Comparison of ENCODE assay signal across 13 cellular contexts in genomic region chr1:161733526-161733925, GRCh38. TPM values are rescaled to one million over a fixed set of nuclear protein-coding genes. Genes with fewer than 3 reads are reported as not detected.
A peak's percentile ranks its signal among the peaks of the same experiment; 100 is the strongest.
DNase-seq lines count a peak whose midpoint lies in the region; ATAC-seq and TF ChIP-seq lines count a peak whose summit lies in the region.
"Had no signal": no experiment of that assay in that cellular context is flagged by ENCODE, and none has a peak within 500 bp of the region (broad histone marks: within the 10 kb centered on the region; RNA-seq: fewer than 3 reads in every experiment).

No MANE protein-coding gene starts in this region.

- no peaks in the 10 kb centered on the region for H3K9me2 ChIP-seq in SK-N-SH

- TF ChIP-seq EP300 in SK-N-SH (IDR thresholded peaks at IDR 0.05; ENCODE audit: borderline replicate concordance in 1 of 2, low read depth in 1 of 2, low read length in 1 of 2) = 0 out of 4 replicates have a peak, but pooled peaks of 1 of the 2 experiments have one; percentile 8

- no peak for TF ChIP-seq CTCF in A673 (conservative IDR thresholded peaks at IDR 0.05; ENCODE audit: low read depth, low read length)
- TF ChIP-seq CTCF in SK-N-SH (IDR thresholded peaks at IDR 0.05) = no peak
- TF ChIP-seq CTCF in fibroblast of the aortic adventitia (IDR thresholded peaks at IDR 0.05; ENCODE audit: insufficient read depth, low read length) = no peak
- TF ChIP-seq CTCF in gastrocnemius medialis (IDR thresholded peaks at IDR 0.05 in 4 of 5, conservative IDR thresholded peaks at IDR 0.05 in 1 of 5) = no peak

- H3K27ac ChIP-seq in A673 (ENCODE audit: low read depth, low read length, poor library complexity, severe bottlenecking) (no peak overlapping the region), SK-N-SH (ENCODE audit: low read depth in 2 of 2, low read length in 1 of 2) (peak overlapping the region in 1 of 2 experiments; percentile 83; a peak in 2 of 4 replicates), gastrocnemius medialis (no peak overlapping the region)
- H3K27ac ChIP-seq: BLaER1 treated with 17β-estradiol and CSF1 and Interleukin-3, amounts not matched to agents 10 nM and 100 nM; SK-N-MC had no signal

- no peak for TF ChIP-seq POLR2A in gastrocnemius medialis (IDR thresholded peaks at IDR 0.05)

- H3K9me3 Mint-ChIP-seq in activated naive CD4-positive, alpha-beta T cell treated with anti-CD3 and anti-CD28 coated beads for 36 hours = no peaks in the 10 kb centered on the region

- no peak overlapping the region for H3K4me3 ChIP-seq in A673 (ENCODE audit: low read depth, low read length, poor library complexity, severe bottlenecking)
- H3K4me3 ChIP-seq in SK-N-SH (ENCODE audit: low read depth in 2 of 2, low read length in 1 of 2) = no peak overlapping the region
- H3K4me3 ChIP-seq in fibroblast of the aortic adventitia (ENCODE audit: low read depth, low read length) = no peak overlapping the region
- no peak overlapping the region for H3K4me3 ChIP-seq in gastrocnemius medialis
- H3K4me3 ChIP-seq: BLaER1 treated with 17β-estradiol and CSF1 and Interleukin-3, amounts not matched to agents 10 nM and 100 nM; lung; SK-N-MC had no signal

- intact Hi-C loops in A673 (cut with micrococcal nuclease; ENCODE audit: unreplicated experiment) = loop anchor here (10.0 kb wide), 1 partner anchor 169 kb away; no protein-coding TSS in a partner anchor
- intact Hi-C loops in gastrocnemius medialis (cut with DNase I; ENCODE audit: low total_unique reads) = no loop called here
- intact Hi-C loops in activated naive CD4-positive, alpha-beta T cell treated with anti-CD3 and anti-CD28 coated beads for 36 hours (cut with micrococcal nuclease) = no loop called here

- H2AFZ ChIP-seq in SK-N-SH (ENCODE audit: low read depth) = peak overlapping the region; percentile 10; the same call in 1 of the 2 replicates

- H3K36me3 ChIP-seq in A673 (ENCODE audit: insufficient read depth, low read length, poor library complexity, severe bottlenecking) (no peaks in the 10 kb centered on the region), SK-N-SH (replicated peaks in 1 of 2; ENCODE audit: control insufficient read depth in 1 of 2, insufficient read depth in 2 of 2, low read length in 1 of 2) (no peaks in the 10 kb centered on the region), gastrocnemius medialis (no peaks in the 10 kb centered on the region)
- H3K36me3 ChIP-seq: BLaER1 treated with 17β-estradiol and CSF1 and Interleukin-3, amounts not matched to agents 10 nM and 100 nM had no signal

- POLR2A ChIA-PET in A673 (lab: Charles Lee; ENCODE audit: low non-redundant PET) (no interaction called here), SK-N-SH (lab: Yijun Ruan, JAX) (no interaction called here)

- no peak for TF ChIP-seq RAD21 in SK-N-SH (IDR thresholded peaks at IDR 0.05; ENCODE audit: low read length)

- no peaks in the 10 kb centered on the region for H3K36me3 Mint-ChIP-seq in activated naive CD4-positive, alpha-beta T cell treated with anti-CD3 and anti-CD28 coated beads for 36 hours (ENCODE audit: low read depth)
- H3K36me3 Mint-ChIP-seq: activated naive CD8-positive, alpha-beta T cell had no signal

- peaks cover 2% of the 10 kb centered on the region for H3K27me3 Mint-ChIP-seq in activated naive CD4-positive, alpha-beta T cell treated with anti-CD3 and anti-CD28 coated beads for 36 hours (ENCODE audit: low read depth)
- H3K27me3 Mint-ChIP-seq: activated naive CD8-positive, alpha-beta T cell had no signal

- no peak overlapping the region for H3K4me2 ChIP-seq in SK-N-SH
- H3K4me2 ChIP-seq: BLaER1 treated with 17β-estradiol and CSF1 and Interleukin-3, amounts not matched to agents 10 nM and 100 nM had no signal

- in situ Hi-C loops in gastrocnemius medialis (cut with MboI; ENCODE audit: low sequenced_read_pairs in 4 of 4) = loop anchor here in 3 of 4 donors (10.0 to 25.0 kb wide), 3 partner anchors 121 to 521 kb away; partner anchors contain the start of genes APOA2 (in 2 of the 3), FCER1G (in 2 of the 3) and NDUFS2 (in 2 of the 3)

- H3F3A ChIP-seq in SK-N-SH (replicated peaks; ENCODE audit: insufficient read depth) = peaks cover 16% of the 10 kb centered on the region

- WGBS in SK-N-SH (ENCODE audit: low lambda C conversion rate) = 0% methylated on average over 1 of the region's 1 CpG

- H4K20me1 ChIP-seq in SK-N-SH (ENCODE audit: insufficient read depth) = no peaks in the 10 kb centered on the region

- H3K9me3 ChIP-seq in A673 (ENCODE audit: low read depth, low read length, poor library complexity, severe bottlenecking) (no peaks in the 10 kb centered on the region), SK-N-SH (no peaks in the 10 kb centered on the region), gastrocnemius medialis (no peaks in the 10 kb centered on the region)
- H3K9me3 ChIP-seq: BLaER1 treated with 17β-estradiol and CSF1 and Interleukin-3, amounts not matched to agents 10 nM and 100 nM had no signal

- H3K79me2 ChIP-seq in SK-N-SH (ENCODE audit: insufficient read depth) = no peaks in the 10 kb centered on the region

- BruUV-seq in A673 (replicated peaks; lab: Mats Ljungman, UMichigan) = no TSS peak

- H3K4me1 ChIP-seq in A673 (ENCODE audit: insufficient read depth, low read length, poor library complexity, severe bottlenecking) = peaks cover 11% of the 10 kb centered on the region
- peaks cover 0 to 9% of the 10 kb centered on the region in 2 experiments; a peak in 1 of 4 replicates for H3K4me1 ChIP-seq in SK-N-SH (ENCODE audit: control insufficient read depth in 1 of 2, insufficient read depth in 2 of 2, low read depth in 1 of 2, low read length in 1 of 2)
- peaks cover 0 to 3% of the 10 kb centered on the region in 2 donors for H3K4me1 ChIP-seq in gastrocnemius medialis

- DNase-seq in A673 (ENCODE audit: low spot score) = peak; percentile 58
- DNase-seq in HS-5 (ENCODE audit: low read depth) = peak; percentile 85
- DNase-seq in SK-N-SH = no peak
- peak; percentile 91 for DNase-seq in fibroblast of the aortic adventitia (ENCODE audit: low read depth)
- DNase-seq in gastrocnemius medialis = no peak
- DNase-seq in NCI-H82 treated with DMSO at 0.1 percent for 48 hours (lab: John Stamatoyannopoulos, UW; ENCODE audit: unreplicated experiment) = no peak
- no peak for DNase-seq in activated naive CD4-positive, alpha-beta T cell treated with anti-CD3 and anti-CD28 coated beads for 36 hours
- DNase-seq: posterior cingulate gyrus had no signal

- H3K4me3 Mint-ChIP-seq in activated naive CD4-positive, alpha-beta T cell treated with anti-CD3 and anti-CD28 coated beads for 36 hours = no peak overlapping the region
- H3K4me3 Mint-ChIP-seq: activated naive CD8-positive, alpha-beta T cell had no signal

- ATAC-seq in gastrocnemius medialis (no peak), HG02571 (IDR thresholded peaks at IDR 0.05; ENCODE audit: unreplicated experiment) (no peak)

- CTCF ChIA-PET in A673 (lab: Charles Lee) = no interaction called here
- CTCF ChIA-PET in SK-N-SH (lab: Yijun Ruan, JAX) = interaction anchor here (1.2 to 2.3 kb wide), 3 partner anchors 7 to 86 kb away, joined by 3 to 18 read pairs (median 3); no protein-coding TSS in a partner anchor
- CTCF ChIA-PET in activated naive CD4-positive, alpha-beta T cell treated with anti-CD3 and anti-CD28 coated beads for 36 hours (lab: Charles Lee) = interaction anchor here (0.6 to 1.4 kb wide), 2 partner anchors 20 to 204 kb away, joined by 3 to 4 read pairs; no protein-coding TSS in a partner anchor

- H3K27ac Mint-ChIP-seq in activated naive CD4-positive, alpha-beta T cell treated with anti-CD3 and anti-CD28 coated beads for 36 hours = no peak overlapping the region
- H3K27ac Mint-ChIP-seq: activated naive CD8-positive, alpha-beta T cell had no signal

- H3K9ac ChIP-seq in SK-N-SH = peak overlapping the region; percentile 13; the same call in 1 of the 2 replicates
- H3K9ac ChIP-seq: BLaER1 treated with 17β-estradiol and CSF1 and Interleukin-3, amounts not matched to agents 10 nM and 100 nM had no signal

- H3K4me1 Mint-ChIP-seq in activated naive CD4-positive, alpha-beta T cell treated with anti-CD3 and anti-CD28 coated beads for 36 hours (ENCODE audit: low read depth) = peaks cover 34% of the 10 kb centered on the region

- no peaks in the 10 kb centered on the region for H3K27me3 ChIP-seq in A673 (replicated peaks; ENCODE audit: insufficient read depth, low read depth, low read length, poor library complexity)
- H3K27me3 ChIP-seq in SK-N-SH (ENCODE audit: insufficient read depth) = no peaks in the 10 kb centered on the region
- peaks cover 0 to 3% (median 0%) of the 10 kb centered on the region in 3 donors for H3K27me3 ChIP-seq in gastrocnemius medialis

RNA-seq across cellular contexts. Expression of gene FCRLB, which starts 12.2 kb away (rescaled TPM):
- total RNA-seq in A673 (2021) (0.35 and 0.67 TPM in 2 replicates), fibroblast of the aortic adventitia (ENCODE audit: low replicate concordance) (3.0 and 4.7 TPM in 2 replicates), gastrocnemius medialis (not detected)
- polyA plus RNA-seq in SK-N-SH (2012; rRNA removed) = 2.0 and 2.6 TPM in 2 replicates
- polyA plus RNA-seq in SK-N-SH (2012; cell fraction: cytosol; rRNA removed) = 1.3 and 2.0 TPM in 2 replicates
- polyA plus RNA-seq in SK-N-SH (2012; cell fraction: nucleus; rRNA removed) = 2.8 and 4.2 TPM in 2 replicates
- total RNA-seq in activated naive CD4-positive, alpha-beta T cell treated with anti-CD3 and anti-CD28 coated beads for 36 hours = under 1 TPM; 0.10 TPM

RNA-seq across cellular contexts. Expression of gene DUSP12, which starts 16.1 kb away (rescaled TPM):
- total RNA-seq in A673 (2021) = 62.9 and 63.6 TPM in 2 replicates
- 41.7 and 46.4 TPM in 2 replicates for polyA plus RNA-seq in SK-N-SH (2012; rRNA removed)
- 43.4 and 52.8 TPM in 2 replicates for polyA plus RNA-seq in SK-N-SH (2012; cell fraction: cytosol; rRNA removed)
- 35.8 and 43.2 TPM in 2 replicates for polyA plus RNA-seq in SK-N-SH (2012; cell fraction: nucleus; rRNA removed)
- 23.6 and 27.8 TPM in 2 replicates for total RNA-seq in fibroblast of the aortic adventitia (ENCODE audit: low replicate concordance)
- total RNA-seq in gastrocnemius medialis = 10 to 100 TPM in 2 of 4 donors, 1 to 10 TPM in 2; 5.0 to 15.0 (median 10.0) TPM
- total RNA-seq in activated naive CD4-positive, alpha-beta T cell treated with anti-CD3 and anti-CD28 coated beads for 36 hours = 10 to 100 TPM; 28.2 to 28.4 TPM

RNA-seq across cellular contexts. Expression of gene FCRLA, which starts 26.5 kb away (rescaled TPM):
- not detected in 2 replicates for total RNA-seq in A673 (2021)
- 0.10 and 0.13 TPM in 2 replicates for polyA plus RNA-seq in SK-N-SH (2012; rRNA removed)
- polyA plus RNA-seq in SK-N-SH (2012; cell fraction: cytosol; rRNA removed) = 0.10 and 0.12 TPM in 2 replicates
- polyA plus RNA-seq in SK-N-SH (2012; cell fraction: nucleus; rRNA removed) = 0.04 and 0.05 TPM in 2 replicates
- 0.90 TPM in 1 of 2 replicates, not detected in the other for total RNA-seq in fibroblast of the aortic adventitia (ENCODE audit: low replicate concordance)
- total RNA-seq in gastrocnemius medialis = not detected
- total RNA-seq in activated naive CD4-positive, alpha-beta T cell treated with anti-CD3 and anti-CD28 coated beads for 36 hours = not detected

RNA-seq across cellular contexts. Expression of gene ATF6, which starts 32.6 kb away (rescaled TPM):
- 21.8 and 24.4 TPM in 2 replicates for total RNA-seq in A673 (2021)
- 8.8 and 11.7 TPM in 2 replicates for polyA plus RNA-seq in SK-N-SH (2012; rRNA removed)
- polyA plus RNA-seq in SK-N-SH (2012; cell fraction: cytosol; rRNA removed) = 12.9 and 13.2 TPM in 2 replicates
- 4.2 and 9.6 TPM in 2 replicates for polyA plus RNA-seq in SK-N-SH (2012; cell fraction: nucleus; rRNA removed)
- total RNA-seq in fibroblast of the aortic adventitia (ENCODE audit: low replicate concordance) = 13.7 and 32.8 TPM in 2 replicates
- total RNA-seq in gastrocnemius medialis = 10 to 100 TPM; 15.3 to 20.1 (median 18.3) TPM
- 10 to 100 TPM; 23.5 to 24.6 TPM for total RNA-seq in activated naive CD4-positive, alpha-beta T cell treated with anti-CD3 and anti-CD28 coated beads for 36 hours

Comparison
In these comparisons a context has a peak if more than half of its experiments do, and no peak if none do; other contexts are left out.
1. DNase-seq: peak in A673 (single experiment), HS-5 (single experiment) and fibroblast of the aortic adventitia (single experiment); none in SK-N-SH (single experiment), gastrocnemius medialis (0 of 2), NCI-H82 treated with DMSO at 0.1 percent for 48 hours (single experiment) and activated naive CD4-positive, alpha-beta T cell treated with anti-CD3 and anti-CD28 coated beads for 36 hours (single experiment).